8 cellular contexts compared by ENCODE assay signal in the genomic region with DNA sequence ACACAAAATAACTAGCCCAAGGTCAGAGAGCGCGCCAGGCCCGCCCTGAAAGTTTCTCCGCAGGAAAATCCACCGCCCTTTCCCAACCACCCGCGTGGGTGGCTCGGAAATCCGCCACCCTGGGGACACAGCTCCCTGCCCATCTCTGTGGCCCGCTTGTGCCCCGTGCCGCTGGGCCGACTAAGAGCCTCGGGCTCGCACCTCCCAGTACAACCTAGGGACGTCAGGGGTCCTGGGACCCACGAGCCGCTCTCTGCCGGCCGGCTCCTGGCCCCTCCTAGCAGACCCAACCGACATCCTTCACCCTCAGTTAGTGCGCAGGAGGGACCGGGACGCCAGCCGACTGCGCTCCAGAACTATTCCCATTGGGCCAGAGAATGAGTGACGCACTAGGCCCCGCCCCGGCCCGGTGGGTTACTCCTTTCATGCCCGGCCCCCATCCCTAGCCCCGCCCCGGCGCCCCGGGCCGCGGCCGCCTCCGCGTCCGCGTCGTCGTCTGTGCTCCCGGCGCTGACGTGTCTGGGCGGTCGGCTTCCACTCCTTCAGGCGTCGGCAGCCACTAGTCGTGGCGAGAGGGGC. TPM values are rescaled to one million over a fixed set of nuclear protein-coding genes. Genes with fewer than 3 reads are reported as not detected.
DNase-seq lines count a peak whose midpoint lies in the region; ATAC-seq, FAIRE-seq and TF ChIP-seq lines count a peak whose summit lies in the region.

No MANE protein-coding gene starts in this region.

- H2AK5ac ChIP-seq in H1 (ENCODE audit: low read depth, low read length), result no peak overlapping the region

- H3K4me3 Mint-ChIP-seq in Caco-2 (ENCODE audit: unreplicated experiment), result peak overlapping the region; percentile 96
- peak overlapping the region; percentile 82 for H3K4me3 Mint-ChIP-seq in activated CD8-positive, alpha-beta memory T cell treated with anti-CD3 and anti-CD28 coated beads, Interleukin-2, amount 10 ng/mL, durations not matched to agents 7 days and 5 days

- H3K4ac ChIP-seq in H1 (replicated peaks; ENCODE audit: insufficient read length, low read depth, low read length), result no peak overlapping the region

- intact Hi-C loops in Caco-2 (cut with micrococcal nuclease; ENCODE audit: unreplicated experiment), result loop anchor here (2.0 kb wide), 1 partner anchor 62 kb away; no protein-coding TSS in a partner anchor

- H3K18ac ChIP-seq in H1 (ENCODE audit: extremely low read depth, low read length), result peak overlapping the region; percentile 91; the same call in 1 of the 2 replicates

- DNase-seq in Caco-2, result peak; percentile 97 to 98
- DNase-seq in HTR-8/SVneo (ENCODE audit: insufficient read length, low spot score), result peak; percentile 89
- peak; percentile 95 for DNase-seq in NOMO-1 treated with DMSO at 0.1 percent for 48 hours (lab: John Stamatoyannopoulos, UW; ENCODE audit: unreplicated experiment)
- DNase-seq in activated CD8-positive, alpha-beta memory T cell treated with anti-CD3 and anti-CD28 coated beads, Interleukin-2, amount 10 ng/mL, durations not matched to agents 7 days and 5 days, result peak; percentile 98
- peak; percentile 89 to 98 for DNase-seq in H1 (ENCODE audit: low read depth in 1 of 2, low spot score in 2 of 2)
- peak; percentile 99 for DNase-seq in mesenteric fat pad (ENCODE audit: low spot score)
- DNase-seq in stimulated activated CD8-positive, alpha-beta memory T cell treated with anti-CD3 and anti-CD28 coated beads, Interleukin-15, amount 100 ng/mL, for 1 hour (ENCODE audit: low read depth), result peak; percentile 95

- H3K27ac ChIP-seq in H1 (ENCODE audit: low read depth, low read length), result peak overlapping the region; percentile 40; the same call in 1 of the 2 replicates

- H3K14ac ChIP-seq in H1 (ENCODE audit: insufficient read length), result no peak overlapping the region

- peaks cover 0 to 23% of the 10 kb centered on the region in 2 experiments; a peak in 2 of 4 replicates for H3K79me2 ChIP-seq in H1 (ENCODE audit: control insufficient read depth in 1 of 2, insufficient read depth in 2 of 2, low read length in 2 of 2)

- no peaks in the 10 kb centered on the region; the same call in none of the 2 replicates for H3K79me1 ChIP-seq in H1 (ENCODE audit: low read depth, low read length)

- H3K27me3 Mint-ChIP-seq in Caco-2 (ENCODE audit: insufficient read depth, unreplicated experiment), result no peaks in the 10 kb centered on the region
- no peaks in the 10 kb centered on the region for H3K27me3 Mint-ChIP-seq in activated CD8-positive, alpha-beta memory T cell treated with anti-CD3 and anti-CD28 coated beads, Interleukin-2, amount 10 ng/mL, durations not matched to agents 7 days and 5 days

- CTCF ChIA-PET in Caco-2 (lab: Charles Lee), result no interaction called here
- CTCF ChIA-PET in activated CD8-positive, alpha-beta memory T cell treated with anti-CD3 and anti-CD28 coated beads, Interleukin-2, amount 10 ng/mL, durations not matched to agents 7 days and 5 days (lab: Charles Lee), result interaction anchor here (1.0 to 1.3 kb wide), 2 partner anchors 12 to 31 kb away, joined by 3 read pairs; no protein-coding TSS in a partner anchor
- CTCF ChIA-PET in H1 (lab: Charles Lee; ENCODE audit: partially characterized antibody), result no interaction called here

- H2BK20ac ChIP-seq in H1 (ENCODE audit: low read length), result no peak overlapping the region

- no peak for TF ChIP-seq RAD21 in H1 (IDR thresholded peaks at IDR 0.05 in 1 of 2, conservative IDR thresholded peaks at IDR 0.05 in 1 of 2; ENCODE audit: low read depth in 2 of 2, low read length in 2 of 2)

- H3K9me3 ChIP-seq in Caco-2 (no peaks in the 10 kb centered on the region), H1 (ENCODE audit: insufficient read depth in 2 of 2, low read depth in 1 of 2, low read length in 1 of 2) (no peaks in the 10 kb centered on the region)

- H3K36me3 Mint-ChIP-seq in Caco-2 (ENCODE audit: insufficient read depth, unreplicated experiment), result peaks cover 24% of the 10 kb centered on the region
- H3K36me3 Mint-ChIP-seq in activated CD8-positive, alpha-beta memory T cell treated with anti-CD3 and anti-CD28 coated beads, Interleukin-2, amount 10 ng/mL, durations not matched to agents 7 days and 5 days, result peaks cover 4% of the 10 kb centered on the region

- H4K5ac ChIP-seq in H1 (ENCODE audit: insufficient read length, low read depth, low read length), result peak overlapping the region; percentile 80

- H3K4me2 ChIP-seq in H1 (ENCODE audit: insufficient read depth in 1 of 2, low read depth in 2 of 2, low read length in 2 of 2), result peak overlapping the region; percentile 88 to 93

- FAIRE-seq in HTR-8/SVneo (lab: Jason Lieb, UNC) (peak; percentile 70), H1 (lab: Jason Lieb, UNC) (no peak)

- no peak overlapping the region for H3K56ac ChIP-seq in H1 (replicated peaks; ENCODE audit: insufficient read length, low read depth, low read length)

- no peak overlapping the region for H3K23ac ChIP-seq in H1 (ENCODE audit: insufficient read length)

- H3K9ac ChIP-seq in H1 (replicated peaks in 1 of 4; ENCODE audit: extremely low read depth in 1 of 4, low read depth in 3 of 4, low read length in 3 of 4), result peak overlapping the region; percentile 71 to 87 (median 76)

- no peaks in the 10 kb centered on the region; the same call in 1 of the 2 replicates for H3K36me3 ChIP-seq in Caco-2 (ENCODE audit: control insufficient read depth, insufficient read depth, low read length)
- H3K36me3 ChIP-seq in H1 (ENCODE audit: control insufficient read depth in 2 of 4, insufficient read depth in 4 of 4, low read length in 3 of 4), result no peaks in the 10 kb centered on the region

- 3% methylated on average over 27 of the region's 53 CpGs; no CpG with 5 or more reads in 1 of the 2 experiments for WGBS in H1 (ENCODE audit: extremely low coverage in 1 of 2, insufficient coverage in 1 of 2, insufficient read length in 1 of 2, insufficient replicate concordance in 2 of 2, low coverage in 1 of 2, low lambda C conversion rate in 2 of 2, missing lambda C conversion rate in 1 of 2), 2 experiments

- H3K23me2 ChIP-seq in H1 (ENCODE audit: low read depth, low read length), result peaks cover 5% of the 10 kb centered on the region; the same call in 1 of the 2 replicates

- no TSS peak for BruUV-seq in Caco-2 (replicated peaks; lab: Mats Ljungman, UMichigan)

- POLR2A ChIA-PET in Caco-2 (lab: Charles Lee) (interaction anchor here (0.6 kb wide), 1 partner anchor 203 kb away, joined by 5 read pairs; no protein-coding TSS in a partner anchor), H1 (lab: Charles Lee; ENCODE audit: partially characterized antibody) (interaction anchor here (0.6 to 2.0 kb wide), 4 partner anchors 10 to 71 kb away, joined by 3 to 6 read pairs (median 4); a partner anchor contains a TSS)

- H3K27ac Mint-ChIP-seq in Caco-2 (ENCODE audit: unreplicated experiment), result peak overlapping the region; percentile 96
- H3K27ac Mint-ChIP-seq in activated CD8-positive, alpha-beta memory T cell treated with anti-CD3 and anti-CD28 coated beads, Interleukin-2, amount 10 ng/mL, durations not matched to agents 7 days and 5 days, result peak overlapping the region; percentile 92

- H2BK5ac ChIP-seq in H1 (ENCODE audit: low read depth, low read length), result peak overlapping the region; percentile 86; the same call in 1 of the 2 replicates

- H3K9me3 Mint-ChIP-seq in Caco-2 (ENCODE audit: unreplicated experiment), result no peaks in the 10 kb centered on the region
- no peaks in the 10 kb centered on the region for H3K9me3 Mint-ChIP-seq in activated CD8-positive, alpha-beta memory T cell treated with anti-CD3 and anti-CD28 coated beads, Interleukin-2, amount 10 ng/mL, durations not matched to agents 7 days and 5 days (ENCODE audit: low read depth)

- H3K4me3 ChIP-seq in Caco-2 (ENCODE audit: low read depth, low read length) (peak overlapping the region; percentile 98), H1 (ENCODE audit: extremely low read depth in 1 of 4, insufficient read depth in 2 of 4, low read depth in 3 of 4, low read length in 4 of 4) (peak overlapping the region; percentile 74 to 89 (median 80))

- peak; percentile 92 for ATAC-seq in GM21381 (IDR thresholded peaks at IDR 0.05; ENCODE audit: unreplicated experiment)
- peak; percentile 95 for ATAC-seq in activated CD8-positive, alpha-beta memory T cell treated with anti-CD3 and anti-CD28 coated beads, Interleukin-2, amount 10 ng/mL, durations not matched to agents 7 days and 5 days

- H3K27me3 ChIP-seq in Caco-2 (replicated peaks; ENCODE audit: control insufficient read depth, insufficient read depth, low read length) (no peaks in the 10 kb centered on the region), H1 (replicated peaks in 1 of 4; ENCODE audit: control insufficient read depth in 3 of 4, extremely low read depth in 1 of 4, insufficient read depth in 3 of 4, low read length in 3 of 4) (peaks cover 0 to 4% (median 0%) of the 10 kb centered on the region in 4 experiments; a peak in 1 of 7 replicates)

- no peak overlapping the region for H4K91ac ChIP-seq in H1 (replicated peaks; ENCODE audit: insufficient read length, low read length)

- no peak for TF ChIP-seq CTCF in Caco-2 (IDR thresholded peaks at IDR 0.05; ENCODE audit: insufficient read depth in 1 of 2, low read depth in 1 of 2, low read length in 1 of 2, severe bottlenecking in 1 of 2, unreplicated experiment in 1 of 2)
- no peak for TF ChIP-seq CTCF in H1 (IDR thresholded peaks at IDR 0.05; ENCODE audit: control extremely low read depth in 1 of 3, insufficient read depth in 1 of 3, low read depth in 1 of 3, low read length in 3 of 3)

- H2BK12ac ChIP-seq in H1 (ENCODE audit: low read depth, low read length), result no peak overlapping the region

- peak overlapping the region; percentile 79; the same call in 1 of the 2 replicates for H2AFZ ChIP-seq in H1 (ENCODE audit: low read length)

- peaks cover 15% of the 10 kb centered on the region for H3K4me1 Mint-ChIP-seq in Caco-2 (ENCODE audit: low read depth, unreplicated experiment)
- peaks cover 44% of the 10 kb centered on the region for H3K4me1 Mint-ChIP-seq in activated CD8-positive, alpha-beta memory T cell treated with anti-CD3 and anti-CD28 coated beads, Interleukin-2, amount 10 ng/mL, durations not matched to agents 7 days and 5 days

- peak overlapping the region; percentile 97; the same call in 1 of the 2 replicates for H4K8ac ChIP-seq in H1 (ENCODE audit: extremely low read depth, insufficient read depth, low read length)

- H2BK15ac ChIP-seq in H1 (ENCODE audit: low read length), result no peak overlapping the region

- H2BK120ac ChIP-seq in H1 (replicated peaks; ENCODE audit: low read depth, low read length), result no peak overlapping the region

- peak; percentile 56 to 69; a peak in 2 of 3 replicates for TF ChIP-seq POLR2A in H1 (IDR thresholded peaks at IDR 0.05; ENCODE audit: control extremely low read depth in 1 of 2, low read depth in 2 of 2, low read length in 2 of 2)

- peaks cover 16% of the 10 kb centered on the region for H3K4me1 ChIP-seq in Caco-2
- H3K4me1 ChIP-seq in H1 (replicated peaks in 1 of 4; ENCODE audit: control insufficient read depth in 3 of 4, insufficient read depth in 4 of 4, low read length in 3 of 4), result peaks cover 0 to 5% (median under 1%) of the 10 kb centered on the region in 4 experiments; a peak in 1 of 7 replicates

- TF ChIP-seq EP300 in H1 (IDR thresholded peaks at IDR 0.05; ENCODE audit: borderline replicate concordance in 1 of 2, low read depth in 2 of 2, low read length in 2 of 2), result 0 out of 3 replicates have a peak, but pooled peaks of 1 of the 2 experiments have one; percentile 10

- H4K20me1 ChIP-seq in H1 (replicated peaks in 1 of 2; ENCODE audit: control insufficient read depth in 1 of 2, insufficient read depth in 2 of 2, low read length in 2 of 2), result peaks cover 0 to 1% of the 10 kb centered on the region in 2 experiments

RNA-seq across cellular contexts. Expression of a gene that starts 0.4 kb away (rescaled TPM):
- total RNA-seq in Caco-2 (2022), result 35.2 and 39.8 TPM in 2 replicates
- 10 to 100 TPM; 14.1 to 23.5 TPM for total RNA-seq in activated CD8-positive, alpha-beta memory T cell treated with anti-CD3 and anti-CD28 coated beads, Interleukin-2, amount 10 ng/mL, durations not matched to agents 7 days and 5 days
- total RNA-seq in H1 (2021; fragmentation: NEBNext Ultra II Directional; extraction: Animal tissue kit (Norgen Biotek cat#: 25700)), result 30.2 and 32.9 TPM in 2 replicates
- 5.1 and 9.4 TPM in 2 replicates for polyA plus RNA-seq in H1 (2011; rRNA removed)
- polyA plus RNA-seq in H1 (2011; cell fraction: cytosol; rRNA removed), result 12.2 TPM
- 5.2 TPM for polyA plus RNA-seq in H1 (2011; cell fraction: nucleus; rRNA removed)
- polyA plus RNA-seq in H1 (2012, experiment 1 of 2), result 16.8 to 26.0 TPM (median 19.3 TPM) in 4 replicates
- 2.4 TPM for polyA plus RNA-seq in H1 (2012, experiment 2 of 2)
- polyA plus RNA-seq in H1 (2013, experiment 1 of 2), result 16.5 TPM
- polyA plus RNA-seq in H1 (2013, experiment 2 of 2), result 16.9 TPM
- 14.1 and 18.0 TPM in 2 replicates for polyA minus RNA-seq in H1 (2011; rRNA and poly(A)+ RNA removed)
- polyA minus RNA-seq in H1 (2011; cell fraction: cytosol; rRNA and poly(A)+ RNA removed), result 9.5 TPM
- polyA minus RNA-seq in H1 (2011; cell fraction: nucleus; rRNA and poly(A)+ RNA removed), result 14.3 TPM
- total RNA-seq in mesenteric fat pad, result 531 TPM

Comparison
In these comparisons a context has a peak if more than half of its experiments do, and no peak if none do; other contexts are left out.
1. Peak in every context shown above with its lines: DNase-seq, ATAC-seq, H3K4me3 ChIP-seq and H3K27ac ChIP-seq.
2. RNA of a gene that starts 0.4 kb away (total RNA-seq): 531 TPM in mesenteric fat pad (single experiment); 35.2 to 39.8 TPM in Caco-2, 30.2 to 32.9 TPM in H1 and 14.1 to 23.5 TPM in activated CD8-positive, alpha-beta memory T cell treated with anti-CD3 and anti-CD28 coated beads, Interleukin-2, amount 10 ng/mL, durations not matched to agents 7 days and 5 days; every median in the first group is over 10 times any median in the second.